In the genomic region with DNA sequence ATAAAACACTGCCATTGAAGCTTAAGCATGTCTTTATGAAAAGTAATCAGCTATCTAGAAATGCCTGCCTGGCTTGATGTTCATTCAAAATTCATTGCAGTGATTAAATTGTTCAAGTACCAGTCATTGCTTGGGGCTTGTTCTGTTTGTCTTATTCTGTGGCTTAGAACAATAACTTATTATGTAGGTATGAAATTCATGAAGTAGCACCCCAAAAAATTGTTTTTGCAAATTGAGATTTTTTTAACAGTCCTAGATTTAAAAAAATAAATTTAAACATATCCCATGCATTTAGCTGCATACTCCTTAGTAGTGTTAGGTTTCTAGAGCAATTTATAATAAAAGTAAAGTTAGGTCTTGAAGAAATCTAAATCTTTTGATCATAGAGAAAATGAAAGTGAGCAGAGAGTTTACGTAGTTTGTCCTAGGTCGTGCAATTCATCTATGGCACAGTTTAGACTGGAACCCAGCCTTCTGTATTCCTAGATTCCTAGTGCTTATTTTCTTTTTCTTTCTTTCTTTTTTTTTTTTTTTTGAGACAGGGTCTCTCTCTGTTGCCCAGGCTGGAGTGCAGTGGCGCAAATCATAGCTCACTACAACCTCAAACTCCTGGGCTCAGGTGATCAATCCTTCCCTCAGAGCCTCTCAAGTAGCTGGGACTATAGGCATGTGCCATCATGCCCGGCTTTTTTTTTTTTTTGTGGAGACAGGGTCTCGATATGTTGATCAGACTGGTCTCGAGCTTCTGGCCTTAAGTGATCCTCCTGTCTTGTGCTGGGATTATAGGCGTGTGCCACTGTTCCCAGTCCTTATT, we compare ENCODE assay signal across 10 cellular contexts. TPM values are rescaled to one million over a fixed set of nuclear protein-coding genes. Genes with fewer than 3 reads are reported as not detected.
DNase-seq lines count a peak whose midpoint lies in the region; ATAC-seq and TF ChIP-seq lines count a peak whose summit lies in the region.
"Had no signal": no experiment of that assay in that cellular context is flagged by ENCODE, and none has a peak within 500 bp of the region (broad histone marks: within the 10 kb centered on the region; RNA-seq: fewer than 3 reads in every experiment).

No MANE protein-coding gene starts in this region.

- H3K27ac Mint-ChIP-seq in activated T-cell treated with anti-CD3 and anti-CD28 coated beads, Interleukin-2, amount 50 U/mL, for 72 hours, result peak overlapping the region; percentile 97

- H3K27me3 Mint-ChIP-seq in activated T-cell treated with anti-CD3 and anti-CD28 coated beads, Interleukin-2, amount 50 U/mL, for 72 hours (ENCODE audit: low read depth), result no peaks in the 10 kb centered on the region

- no peaks in the 10 kb centered on the region for H3K36me3 ChIP-seq in thymus (ENCODE audit: control insufficient read depth, insufficient read depth)

- ATAC-seq in activated T-cell treated with anti-CD3 and anti-CD28 coated beads, Interleukin-2, amount 50 U/mL, for 72 hours (replicated peaks in 1 of 2), result no peak
- ATAC-seq in HG03378 (IDR thresholded peaks at IDR 0.05; ENCODE audit: unreplicated experiment), result no peak
- no peak for ATAC-seq in GM21423 (IDR thresholded peaks at IDR 0.05; ENCODE audit: unreplicated experiment)

- H3K4me3 ChIP-seq in fibroblast of mammary gland (ENCODE audit: control insufficient read depth, low read depth, low read length) (peak overlapping the region; percentile 17), thymus (ENCODE audit: low read length) (peak overlapping the region; percentile 18)

- H3K4me1 ChIP-seq in thymus (ENCODE audit: control insufficient read depth, insufficient read depth, low read length), result peaks cover 5% of the 10 kb centered on the region

- no peaks in the 10 kb centered on the region for H3K27me3 ChIP-seq in thymus (ENCODE audit: control insufficient read depth, insufficient read depth)

- no peak for TF ChIP-seq CTCF in fibroblast of mammary gland (conservative IDR thresholded peaks at IDR 0.05; ENCODE audit: control insufficient read depth, insufficient read depth, low read depth, low read length)

- no peaks in the 10 kb centered on the region for H3K9me3 ChIP-seq in thymus (ENCODE audit: control insufficient read depth)

- 60% methylated on average over 7 of the region's 7 CpGs for WGBS in thymus

- H3K9me3 Mint-ChIP-seq in activated T-cell treated with anti-CD3 and anti-CD28 coated beads, Interleukin-2, amount 50 U/mL, for 72 hours, result peaks cover 0 to 1% of the 10 kb centered on the region in 2 donors

- peaks cover 8 to 12% of the 10 kb centered on the region in 2 donors for H3K36me3 Mint-ChIP-seq in activated T-cell treated with anti-CD3 and anti-CD28 coated beads, Interleukin-2, amount 50 U/mL, for 72 hours (ENCODE audit: insufficient read depth in 2 of 2)

- H3K27ac ChIP-seq in thymus (ENCODE audit: low read depth), result no peak overlapping the region

- peaks cover 73% of the 10 kb centered on the region for H3K4me1 Mint-ChIP-seq in activated T-cell treated with anti-CD3 and anti-CD28 coated beads, Interleukin-2, amount 50 U/mL, for 72 hours (ENCODE audit: low read depth)

- H3K4me3 Mint-ChIP-seq in activated T-cell treated with anti-CD3 and anti-CD28 coated beads, Interleukin-2, amount 50 U/mL, for 72 hours, result peak overlapping the region; percentile 83 to 96

- DNase-seq in activated T-cell treated with anti-CD3 and anti-CD28 coated beads, Interleukin-2, amount 50 U/mL, for 72 hours, result no peak
- DNase-seq in activated T-cell treated with anti-CD3 and anti-CD28 coated beads, Interleukin-2, amount 50 U/mL, for 1 hour, result no peak
- peak; percentile 29 for DNase-seq in SW480 (ENCODE audit: low spot score)
- no peak for DNase-seq in fibroblast of mammary gland (ENCODE audit: low read depth)
- DNase-seq in 8988T, result no peak
- DNase-seq: DMS53, NCI-H1105 had no signal

RNA-seq across cellular contexts. Expression of a gene that starts 9.3 kb away (rescaled TPM):
- 10 to 100 TPM; 60.0 to 60.1 TPM for total RNA-seq in activated T-cell treated with anti-CD3 and anti-CD28 coated beads, Interleukin-2, amount 50 U/mL, for 72 hours
- polyA plus RNA-seq in thymus, result 26.7 TPM

RNA-seq across cellular contexts. Expression of a gene that starts 9.4 kb away (rescaled TPM):
- total RNA-seq in activated T-cell treated with anti-CD3 and anti-CD28 coated beads, Interleukin-2, amount 50 U/mL, for 72 hours, result 1 to 10 TPM; 1.8 to 3.1 TPM
- polyA plus RNA-seq in thymus, result 4.9 TPM
